8 cellular contexts compared by ENCODE assay signal in genomic region chr12:124399622-124400021, GRCh38.
DNase-seq lines count a peak whose midpoint lies in the region; ATAC-seq, FAIRE-seq and TF ChIP-seq lines count a peak whose summit lies in the region.

No MANE protein-coding gene starts in this region.

- no peaks in the 10 kb centered on the region for H3K27me3 Mint-ChIP-seq in activated CD8-positive, alpha-beta memory T cell treated with anti-CD3 and anti-CD28 coated beads, Interleukin-2, amount 10 ng/mL, durations not matched to agents 7 days and 5 days

- H3K4me3 Mint-ChIP-seq in activated CD8-positive, alpha-beta memory T cell treated with anti-CD3 and anti-CD28 coated beads, Interleukin-2, amount 10 ng/mL, durations not matched to agents 7 days and 5 days = no peak overlapping the region

- FAIRE-seq in RCC 7860 (lab: Jason Lieb, UNC) = no peak

- H3K27ac ChIP-seq in left ventricle myocardium inferior (replicated peaks) = peak overlapping the region; percentile 98

- peaks cover 40% of the 10 kb centered on the region for H3K4me1 ChIP-seq in BE2C
- peaks cover 85% of the 10 kb centered on the region for H3K4me1 ChIP-seq in left ventricle myocardium inferior

- H3K36me3 ChIP-seq in BE2C = peaks cover 53% of the 10 kb centered on the region
- H3K36me3 ChIP-seq in left ventricle myocardium inferior = peaks cover 51% of the 10 kb centered on the region

- DNase-seq in BE2C (peak; percentile 56), HFF-Myc (ENCODE audit: extremely low read depth, low read depth) (no peak), left ventricle myocardium inferior (no peak), RCC 7860 (ENCODE audit: low spot score) (no peak)
- no peak for DNase-seq in activated CD8-positive, alpha-beta memory T cell treated with anti-CD3 and anti-CD28 coated beads, Interleukin-2, amount 10 ng/mL, durations not matched to agents 7 days and 5 days
- peak; percentile 35 for DNase-seq in stimulated activated naive CD8-positive, alpha-beta T cell treated with anti-CD3 and anti-CD28 coated beads, Interleukin-15, Interleukin-2, amounts not matched to agents 100 U/mL and 50 U/mL, for 24 hours
- DNase-seq in NK-92 treated with Interleukin-12 subunit alpha and Interleukin-12 subunit beta, amount 100 ng/mL, for 24 hours (lab: John Stamatoyannopoulos, UW) = no peak

- CTCF ChIA-PET in activated CD8-positive, alpha-beta memory T cell treated with anti-CD3 and anti-CD28 coated beads, Interleukin-2, amount 10 ng/mL, durations not matched to agents 7 days and 5 days (lab: Charles Lee) = interaction anchor here (0.6 to 1.7 kb wide), 8 partner anchors 10 to 372 kb away, joined by 3 to 7 read pairs (median 4); no protein-coding TSS in a partner anchor

- H3K9me3 Mint-ChIP-seq in activated CD8-positive, alpha-beta memory T cell treated with anti-CD3 and anti-CD28 coated beads, Interleukin-2, amount 10 ng/mL, durations not matched to agents 7 days and 5 days (ENCODE audit: low read depth) = no peaks in the 10 kb centered on the region

- no peaks in the 10 kb centered on the region for H3K4me1 Mint-ChIP-seq in activated CD8-positive, alpha-beta memory T cell treated with anti-CD3 and anti-CD28 coated beads, Interleukin-2, amount 10 ng/mL, durations not matched to agents 7 days and 5 days

- no peak overlapping the region for H3K4me3 ChIP-seq in BE2C (ENCODE audit: low read depth, low read length)
- H3K4me3 ChIP-seq in HFF-Myc (replicated peaks; ENCODE audit: low read depth, low read length) = no peak overlapping the region
- H3K4me3 ChIP-seq in left ventricle myocardium inferior = no peak overlapping the region

- H3K9me3 ChIP-seq in BE2C (no peaks in the 10 kb centered on the region), left ventricle myocardium inferior (replicated peaks) (no peaks in the 10 kb centered on the region)

- H3K27me3 ChIP-seq in BE2C = no peaks in the 10 kb centered on the region
- H3K27me3 ChIP-seq in left ventricle myocardium inferior (ENCODE audit: low read depth) = no peaks in the 10 kb centered on the region

- H3K27ac Mint-ChIP-seq in activated CD8-positive, alpha-beta memory T cell treated with anti-CD3 and anti-CD28 coated beads, Interleukin-2, amount 10 ng/mL, durations not matched to agents 7 days and 5 days = no peak overlapping the region

- peak; percentile 24 for ATAC-seq in activated CD8-positive, alpha-beta memory T cell treated with anti-CD3 and anti-CD28 coated beads, Interleukin-2, amount 10 ng/mL, durations not matched to agents 7 days and 5 days
- no peak for ATAC-seq in stimulated activated naive CD8-positive, alpha-beta T cell treated with anti-CD3 and anti-CD28 coated beads, Interleukin-15, Interleukin-2, amounts not matched to agents 100 U/mL and 50 U/mL, for 24 hours
- ATAC-seq in HG03159 (IDR thresholded peaks at IDR 0.05; ENCODE audit: unreplicated experiment) = no peak

- no peaks in the 10 kb centered on the region for H3K36me3 Mint-ChIP-seq in activated CD8-positive, alpha-beta memory T cell treated with anti-CD3 and anti-CD28 coated beads, Interleukin-2, amount 10 ng/mL, durations not matched to agents 7 days and 5 days

- intact Hi-C loops in left ventricle myocardium inferior (cut with micrococcal nuclease) = no loop called here

- TF ChIP-seq CTCF in BE2C (IDR thresholded peaks at IDR 0.05; ENCODE audit: low read depth, low read length) (peak; percentile 71), HFF-Myc (IDR thresholded peaks at IDR 0.05; ENCODE audit: low read depth, low read length, missing control alignments) (peak; percentile 68), left ventricle myocardium inferior (IDR thresholded peaks at IDR 0.05; ENCODE audit: borderline replicate concordance) (peak; percentile 74)

Comparison
In these comparisons a context has a peak if more than half of its experiments do, and no peak if none do; other contexts are left out.
1. DNase-seq: peak in BE2C (single experiment) and stimulated activated naive CD8-positive, alpha-beta T cell treated with anti-CD3 and anti-CD28 coated beads, Interleukin-15, Interleukin-2, amounts not matched to agents 100 U/mL and 50 U/mL, for 24 hours (single experiment); none in HFF-Myc (single experiment), activated CD8-positive, alpha-beta memory T cell treated with anti-CD3 and anti-CD28 coated beads, Interleukin-2, amount 10 ng/mL, durations not matched to agents 7 days and 5 days (single experiment), left ventricle myocardium inferior (single experiment), RCC 7860 (single experiment) and NK-92 treated with Interleukin-12 subunit alpha and Interleukin-12 subunit beta, amount 100 ng/mL, for 24 hours (single experiment).
2. Peak in every context shown above with its lines, with median percentiles within 50 percentile points of each other: CTCF ChIP-seq.